ENCODE assay signal across 15 cellular contexts in the genomic region with DNA sequence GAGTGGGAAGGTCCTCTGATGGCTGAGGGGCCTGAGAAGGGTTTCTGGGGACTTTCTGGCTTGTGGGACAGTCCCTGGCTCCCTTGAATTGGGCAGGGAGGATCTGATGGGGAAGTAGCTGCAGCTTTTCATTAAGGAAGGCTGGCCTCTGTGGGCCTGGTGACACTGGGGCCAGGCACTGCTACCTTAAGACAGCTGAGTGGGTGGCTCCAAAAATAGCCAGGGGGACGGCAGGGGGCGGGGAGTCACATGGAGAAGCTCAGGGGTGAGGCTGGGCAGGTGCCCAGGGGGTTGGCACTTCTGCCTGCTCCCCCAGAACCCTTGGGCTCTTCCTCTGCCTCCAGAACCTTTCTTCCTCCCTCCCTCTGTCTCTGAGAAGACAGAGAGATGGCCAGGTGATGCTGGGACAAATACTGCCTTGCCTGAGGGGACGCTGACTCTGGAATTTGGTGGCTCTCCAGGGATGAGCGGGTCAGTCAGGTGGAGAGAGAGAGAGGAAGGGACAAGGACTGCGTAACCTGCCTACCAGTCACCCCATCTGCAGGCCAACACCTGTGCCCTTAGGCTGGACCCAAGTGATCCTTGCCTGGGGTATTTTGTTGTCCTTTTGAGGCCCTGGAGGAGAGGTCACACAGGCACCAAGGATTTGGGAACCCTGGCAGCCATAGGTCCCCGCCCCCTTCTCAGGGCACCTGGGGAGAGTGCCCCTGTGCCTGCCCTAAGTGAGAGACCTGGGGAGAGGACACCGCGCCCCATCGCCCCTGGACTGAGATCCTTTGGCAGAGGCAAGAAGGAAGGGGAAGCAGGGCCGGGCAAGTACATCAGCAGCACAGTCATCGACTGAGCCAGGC. TPM values are rescaled to one million over a fixed set of nuclear protein-coding genes. Genes with fewer than 3 reads are reported as not detected.
DNase-seq lines count a peak whose midpoint lies in the region; ATAC-seq, FAIRE-seq and TF ChIP-seq lines count a peak whose summit lies in the region.
"Had no signal": no experiment of that assay in that cellular context is flagged by ENCODE, and none has a peak within 500 bp of the region (broad histone marks: within the 10 kb centered on the region; RNA-seq: fewer than 3 reads in every experiment).

No MANE protein-coding gene starts in this region.

- no peak for TF ChIP-seq EP300 in H1 (IDR thresholded peaks at IDR 0.05; ENCODE audit: borderline replicate concordance in 1 of 2, low read depth in 2 of 2, low read length in 2 of 2)

- no peak overlapping the region for H3K4me3 ChIP-seq in IMR-90 (ENCODE audit: insufficient read depth, low read depth, low read length)
- H3K4me3 ChIP-seq in H1 (ENCODE audit: extremely low read depth in 1 of 4, insufficient read depth in 2 of 4, low read depth in 3 of 4, low read length in 4 of 4): no peak overlapping the region
- no peak overlapping the region for H3K4me3 ChIP-seq in spleen
- H3K4me3 ChIP-seq in endodermal cell (ENCODE audit: low read length): no peak overlapping the region
- H3K4me3 ChIP-seq: skin epidermis had no signal

- H3K4me3 Mint-ChIP-seq in endodermal cell: no peak overlapping the region

- H4K5ac ChIP-seq in IMR-90 (ENCODE audit: low read depth, low read length) (no peak overlapping the region), H1 (ENCODE audit: insufficient read length, low read depth, low read length) (no peak overlapping the region)

- H2BK15ac ChIP-seq in IMR-90 (ENCODE audit: low read depth, low read length) (no peak overlapping the region; the same call in 2 of the 3 replicates), H1 (ENCODE audit: low read length) (no peak overlapping the region; the same call in 1 of the 2 replicates)

- H3K4me1 ChIP-seq in IMR-90 (ENCODE audit: control insufficient read depth, insufficient read depth, low read length) (peaks cover 5% of the 10 kb centered on the region; the same call in 1 of the 2 replicates), H1 (replicated peaks in 1 of 4; ENCODE audit: control insufficient read depth in 3 of 4, insufficient read depth in 4 of 4, low read length in 3 of 4) (peaks cover 0 to 14% (median 12%) of the 10 kb centered on the region in 4 experiments; a peak in 5 of 7 replicates), spleen (peaks cover 4 to 52% (median 39%) of the 10 kb centered on the region in 6 donors), endodermal cell (ENCODE audit: control insufficient read depth, insufficient read depth, low read length) (no peaks in the 10 kb centered on the region)

- no peak overlapping the region for H3K4ac ChIP-seq in IMR-90 (ENCODE audit: low read depth, low read length)
- H3K4ac ChIP-seq in H1 (replicated peaks; ENCODE audit: insufficient read length, low read depth, low read length): no peak overlapping the region

- no peak overlapping the region for H3K23ac ChIP-seq in IMR-90 (ENCODE audit: low read depth, low read length)
- H3K23ac ChIP-seq in H1 (ENCODE audit: insufficient read length): no peak overlapping the region

- no peak overlapping the region for H3K9ac ChIP-seq in IMR-90 (ENCODE audit: low read depth, low read length)
- H3K9ac ChIP-seq in H1 (replicated peaks in 1 of 4; ENCODE audit: extremely low read depth in 1 of 4, low read depth in 3 of 4, low read length in 3 of 4): no peak overlapping the region
- H3K9ac ChIP-seq in endodermal cell (ENCODE audit: extremely low read depth, low read length, poor library complexity, severe bottlenecking): no peak overlapping the region

- H2BK120ac ChIP-seq in IMR-90 (ENCODE audit: low read depth, low read length) (no peak overlapping the region), H1 (replicated peaks; ENCODE audit: low read depth, low read length) (no peak overlapping the region)

- no CpG with 5 or more reads among the region's 11 CpGs for WGBS in IMR-90 (ENCODE audit: extremely low coverage in 2 of 2, insufficient read length in 1 of 2), 2 experiments
- WGBS in H1 (ENCODE audit: extremely low coverage in 1 of 2, insufficient coverage in 1 of 2, insufficient read length in 1 of 2, insufficient replicate concordance in 2 of 2, low coverage in 1 of 2, low lambda C conversion rate in 2 of 2, missing lambda C conversion rate in 1 of 2), 2 experiments: 90% methylated on average over 9 of the region's 11 CpGs; no CpG with 5 or more reads in 1 of the 2 experiments
- WGBS in spleen, 5 donors: 69 to 77% (median 72%) methylated on average over 10 to 11 of the region's 11 CpGs
- 89 to 91% methylated on average over 7 to 11 of the region's 11 CpGs for WGBS in endodermal cell (ENCODE audit: insufficient coverage in 1 of 2, insufficient read length in 1 of 2), 2 experiments

- H3K36me3 Mint-ChIP-seq in endodermal cell (ENCODE audit: low read depth): no peaks in the 10 kb centered on the region

- no peak overlapping the region for H4K91ac ChIP-seq in IMR-90 (ENCODE audit: insufficient read depth, low read depth, low read length)
- no peak overlapping the region for H4K91ac ChIP-seq in H1 (replicated peaks; ENCODE audit: insufficient read length, low read length)

- intact Hi-C loops in IMR-90 (cut with micrococcal nuclease) (no loop called here), spleen (cut with DNase I; ENCODE audit: low total_unique reads) (no loop called here)

- H2AK9ac ChIP-seq in IMR-90 (replicated peaks; ENCODE audit: low read depth, low read length, poor library complexity): peak overlapping the region; percentile 72

- POLR2A ChIA-PET in IMR-90 (lab: Charles Lee; ENCODE audit: unreplicated experiment) (no interaction called here), H1 (lab: Charles Lee; ENCODE audit: partially characterized antibody) (interaction anchor here (0.7 to 1.1 kb wide), 3 partner anchors 13 to 36 kb away, joined by 3 to 4 read pairs (median 3); no protein-coding TSS in a partner anchor)

- H3K56ac ChIP-seq in IMR-90 (ENCODE audit: extremely low read depth, insufficient read depth, low read length) (no peak overlapping the region), H1 (replicated peaks; ENCODE audit: insufficient read length, low read depth, low read length) (no peak overlapping the region)

- H3K9me1 ChIP-seq in IMR-90 (ENCODE audit: insufficient read depth, low read length): no peaks in the 10 kb centered on the region

- no peaks in the 10 kb centered on the region for H4K20me1 ChIP-seq in IMR-90 (ENCODE audit: insufficient read depth, low read length)
- H4K20me1 ChIP-seq in H1 (replicated peaks in 1 of 2; ENCODE audit: control insufficient read depth in 1 of 2, insufficient read depth in 2 of 2, low read length in 2 of 2): no peaks in the 10 kb centered on the region

- dilution Hi-C loops in IMR-90 (cut with HindIII; ENCODE audit: low sequenced_read_pairs, unreplicated experiment): no loop called here

- no peaks in the 10 kb centered on the region for H3K79me2 ChIP-seq in H1 (ENCODE audit: control insufficient read depth in 1 of 2, insufficient read depth in 2 of 2, low read length in 2 of 2)

- peak overlapping the region; percentile 87; the same call in 1 of the 2 replicates for H2BK12ac ChIP-seq in H1 (ENCODE audit: low read depth, low read length)

- H3K9me3 ChIP-seq in IMR-90 (ENCODE audit: control insufficient read depth, insufficient read depth, low read length) (no peaks in the 10 kb centered on the region), H1 (ENCODE audit: insufficient read depth in 2 of 2, low read depth in 1 of 2, low read length in 1 of 2) (no peaks in the 10 kb centered on the region), spleen (no peaks in the 10 kb centered on the region), endodermal cell (ENCODE audit: control insufficient read depth, low read length) (no peaks in the 10 kb centered on the region)

- H3K79me1 ChIP-seq in IMR-90 (ENCODE audit: low read depth in 1 of 2, low read length in 2 of 2) (peaks cover 0 to 5% of the 10 kb centered on the region in 2 experiments; a peak in 1 of 4 replicates), H1 (ENCODE audit: low read depth, low read length) (no peaks in the 10 kb centered on the region)

- H4K8ac ChIP-seq in IMR-90 (ENCODE audit: low read depth in 2 of 2, low read length in 2 of 2) (no peak overlapping the region), H1 (ENCODE audit: extremely low read depth, insufficient read depth, low read length) (peak overlapping the region; percentile 71; the same call in 1 of the 2 replicates)

- peaks cover 12% of the 10 kb centered on the region for H3K23me2 ChIP-seq in H1 (ENCODE audit: low read depth, low read length)

- no peak for ATAC-seq in IMR-90 (ENCODE audit: low read depth)
- ATAC-seq: left colon had no signal

- peaks cover 26% of the 10 kb centered on the region for H3K27me3 Mint-ChIP-seq in endodermal cell (ENCODE audit: insufficient read depth)

- H3K36me3 ChIP-seq in IMR-90 (ENCODE audit: control insufficient read depth, insufficient read depth, low read length) (no peaks in the 10 kb centered on the region), H1 (ENCODE audit: control insufficient read depth in 2 of 4, insufficient read depth in 4 of 4, low read length in 3 of 4) (no peaks in the 10 kb centered on the region), spleen (no peaks in the 10 kb centered on the region), endodermal cell (ENCODE audit: control insufficient read depth, insufficient read depth, low read length) (no peaks in the 10 kb centered on the region)

- H2BK20ac ChIP-seq in IMR-90 (ENCODE audit: low read depth, low read length): 0 out of 2 replicates have a peak overlapping the region, but pooled peaks have one; percentile 10
- peak overlapping the region; percentile 27; the same call in 1 of the 2 replicates for H2BK20ac ChIP-seq in H1 (ENCODE audit: low read length)

- FAIRE-seq in H1 (lab: Jason Lieb, UNC): no peak
- FAIRE-seq: bronchial epithelial cell had no signal

- H3K27ac ChIP-seq in IMR-90 (ENCODE audit: insufficient read depth, low read length): no peak overlapping the region
- no peak overlapping the region for H3K27ac ChIP-seq in H1 (ENCODE audit: low read depth, low read length)
- peak overlapping the region in 2 of 8 donors; percentile 3 to 53 for H3K27ac ChIP-seq in spleen
- no peak overlapping the region for H3K27ac ChIP-seq in endodermal cell (ENCODE audit: low read depth, low read length)
- H3K27ac ChIP-seq: skin epidermis had no signal

- no peak overlapping the region for H3K18ac ChIP-seq in IMR-90 (ENCODE audit: low read depth, low read length)
- H3K18ac ChIP-seq in H1 (ENCODE audit: extremely low read depth, low read length): no peak overlapping the region

- peak overlapping the region; percentile 34; the same call in 1 of the 2 replicates for H2AK5ac ChIP-seq in IMR-90 (ENCODE audit: low read depth, low read length)
- H2AK5ac ChIP-seq in H1 (ENCODE audit: low read depth, low read length): no peak overlapping the region

- no peak for TF ChIP-seq POLR2A in IMR-90 (IDR thresholded peaks at IDR 0.05; ENCODE audit: low read depth, low read length)
- TF ChIP-seq POLR2A in H1 (IDR thresholded peaks at IDR 0.05; ENCODE audit: control extremely low read depth in 1 of 2, low read depth in 2 of 2, low read length in 2 of 2): no peak
- no peak for TF ChIP-seq POLR2A in spleen (IDR thresholded peaks at IDR 0.05)

- H3K4me2 ChIP-seq in IMR-90 (ENCODE audit: low read depth, low read length) (no peak overlapping the region), H1 (ENCODE audit: insufficient read depth in 1 of 2, low read depth in 2 of 2, low read length in 2 of 2) (no peak overlapping the region)

- no peak for TF ChIP-seq RAD21 in IMR-90 (IDR thresholded peaks at IDR 0.05; ENCODE audit: low read length)
- no peak for TF ChIP-seq RAD21 in H1 (IDR thresholded peaks at IDR 0.05 in 1 of 2, conservative IDR thresholded peaks at IDR 0.05 in 1 of 2; ENCODE audit: low read depth in 2 of 2, low read length in 2 of 2)

- H3K14ac ChIP-seq in IMR-90 (replicated peaks; ENCODE audit: low read depth, low read length) (no peak overlapping the region), H1 (ENCODE audit: insufficient read length) (no peak overlapping the region)

- H3K9me3 Mint-ChIP-seq in endodermal cell: no peaks in the 10 kb centered on the region

- DNase-seq in NOMO-1 (lab: John Stamatoyannopoulos, UW; ENCODE audit: unreplicated experiment in 2 of 2) (peak; percentile 17 to 24), NOMO-1 treated with dmso at 0.1 percent for 144 hours (lab: John Stamatoyannopoulos, UW; ENCODE audit: unreplicated experiment) (no peak), IMR-90 (no peak), H1 (ENCODE audit: low read depth in 1 of 2, low spot score in 2 of 2) (no peak), spleen (peak; percentile 85), endodermal cell (no peak), amniotic stem cell (lab: John Stamatoyannopoulos, UW) (no peak), SK-N-DZ (ENCODE audit: low spot score) (no peak)
- DNase-seq: 8988T, left colon, NCI-H1105 treated with DMSO at 0.1 percent for 48 hours, NCI-H524 treated with DMSO at 0.1 percent for 48 hours, SHP77 treated with DMSO at 0.1 percent for 48 hours had no signal

- no peak overlapping the region for H3K27ac Mint-ChIP-seq in endodermal cell

- in situ Hi-C loops in IMR-90 (cut with MboI; ENCODE audit: low sequenced_read_pairs): no loop called here

- BruUV-seq in IMR-90 (replicated peaks; lab: Mats Ljungman, UMichigan): no TSS peak

- peaks cover 9% of the 10 kb centered on the region for H3K4me1 Mint-ChIP-seq in endodermal cell

- H2BK5ac ChIP-seq in IMR-90 (ENCODE audit: low read depth, low read length, poor library complexity, severe bottlenecking) (no peak overlapping the region), H1 (ENCODE audit: low read depth, low read length) (no peak overlapping the region)

- TF ChIP-seq CTCF in IMR-90 (conservative IDR thresholded peaks at IDR 0.05; ENCODE audit: low read depth, low read length): no peak
- no peak for TF ChIP-seq CTCF in H1 (IDR thresholded peaks at IDR 0.05; ENCODE audit: control extremely low read depth in 1 of 3, insufficient read depth in 1 of 3, low read depth in 1 of 3, low read length in 3 of 3)
- TF ChIP-seq CTCF in spleen (IDR thresholded peaks at IDR 0.05 in 8 of 11, conservative IDR thresholded peaks at IDR 0.05 in 3 of 11): no peak
- no peak for TF ChIP-seq CTCF in endodermal cell (conservative IDR thresholded peaks at IDR 0.05)

- CTCF ChIA-PET in IMR-90 (lab: Yijun Ruan, JAX): no interaction called here
- CTCF ChIA-PET in H1 (lab: Charles Lee; ENCODE audit: partially characterized antibody): interaction anchor here (0.6 to 17.0 kb wide), 13 partner anchors 9 to 166 kb away, joined by 3 to 299 read pairs (median 4); partner anchors contain the start of gene COL1A1

- H3K27me3 ChIP-seq in IMR-90 (ENCODE audit: control insufficient read depth, insufficient read depth, low read length) (no peaks in the 10 kb centered on the region), H1 (replicated peaks in 1 of 4; ENCODE audit: control insufficient read depth in 3 of 4, extremely low read depth in 1 of 4, insufficient read depth in 3 of 4, low read length in 3 of 4) (peaks cover 0 to 6% (median 0%) of the 10 kb centered on the region in 4 experiments; a peak in 2 of 7 replicates), spleen (replicated peaks in 1 of 7) (peaks cover 0 to 9% (median 0%) of the 10 kb centered on the region in 7 donors), endodermal cell (ENCODE audit: control insufficient read depth, insufficient read depth, low read length, poor library complexity, severe bottlenecking) (no peaks in the 10 kb centered on the region)

- no peak overlapping the region for H2AFZ ChIP-seq in IMR-90 (replicated peaks; ENCODE audit: low read length, poor library complexity)
- no peak overlapping the region for H2AFZ ChIP-seq in H1 (ENCODE audit: low read length)

RNA-seq across cellular contexts. Expression of gene SGCA, which starts 1.7 kb away (rescaled TPM):
- total RNA-seq in IMR-90 (2012; rRNA removed) (not detected in 2 replicates), spleen (1 to 10 TPM in 6 of 7 donors, not detected in 1; 1.2 to 4.7 (median 2.7) TPM), endodermal cell (1 to 10 TPM in 1 of 2 donors, under 1 TPM in 1; 0.51 to 2.6 TPM)
- polyA plus RNA-seq in IMR-90 (2012; rRNA removed) (0.19 and 0.55 TPM in 2 replicates), H1 (2011; rRNA removed) (0.12 and 0.36 TPM in 2 replicates), spleen (1 to 10 TPM; 3.7 to 5.9 (median 5.7) TPM)
- 0.36 and 0.43 TPM in 2 replicates for polyA plus RNA-seq in IMR-90 (2012; cell fraction: cytosol; rRNA removed)
- 0.34 TPM in 1 of 2 replicates, not detected in the other for polyA plus RNA-seq in IMR-90 (2012; cell fraction: nucleus; rRNA removed; ENCODE audit: low replicate concordance)
- total RNA-seq in H1 (2021; fragmentation: NEBNext Ultra II Directional; extraction: Animal tissue kit (Norgen Biotek cat#: 25700)): not detected in 2 replicates
- 0.18 TPM for polyA plus RNA-seq in H1 (2011; cell fraction: cytosol; rRNA removed)
- 0.27 TPM for polyA plus RNA-seq in H1 (2011; cell fraction: nucleus; rRNA removed)
- 0.31 to 0.65 TPM in 2 of 4 replicates, not detected in the others for polyA plus RNA-seq in H1 (2012, experiment 1 of 2)
- 0.43 TPM for polyA plus RNA-seq in H1 (2012, experiment 2 of 2)
- 0.36 TPM for polyA plus RNA-seq in H1 (2013, experiment 1 of 2)
- 0.33 TPM for polyA plus RNA-seq in H1 (2013, experiment 2 of 2)
- not detected in 2 replicates for polyA minus RNA-seq in H1 (2011; rRNA and poly(A)+ RNA removed)
- not detected for polyA minus RNA-seq in H1 (2011; cell fraction: cytosol; rRNA and poly(A)+ RNA removed)
- polyA minus RNA-seq in H1 (2011; cell fraction: nucleus; rRNA and poly(A)+ RNA removed): not detected
- polyA plus RNA-seq in endodermal cell (2013, experiment 1 of 2): 0.75 TPM
- polyA plus RNA-seq in endodermal cell (2013, experiment 2 of 2): 0.46 TPM
- polyA plus RNA-seq in SK-N-DZ (2014; cell fraction: cytosol; rRNA removed): 5.8 and 7.2 TPM in 2 replicates
- polyA plus RNA-seq in SK-N-DZ (2014; cell fraction: nucleus; rRNA removed): 2.3 and 5.0 TPM in 2 replicates
- total RNA-seq: bronchial epithelial cell had no signal

RNA-seq across cellular contexts. Expression of gene PPP1R9B, which starts 13.6 kb away (rescaled TPM):
- total RNA-seq in IMR-90 (2012; rRNA removed) (28.0 and 38.6 TPM in 2 replicates), spleen (100 to 1,000 TPM in 4 of 7 donors, 10 to 100 TPM in 3; 54.1 to 136 (median 112) TPM), endodermal cell (10 to 100 TPM; 24.1 to 34.6 TPM)
- polyA plus RNA-seq in IMR-90 (2012; rRNA removed) (23.0 and 25.8 TPM in 2 replicates), H1 (2011; rRNA removed) (5.2 and 6.1 TPM in 2 replicates), spleen (100 to 1,000 TPM in 1 of 3 donors, 10 to 100 TPM in 2; 30.0 to 105 (median 40.9) TPM)
- polyA plus RNA-seq in IMR-90 (2012; cell fraction: cytosol; rRNA removed): 16.2 and 19.3 TPM in 2 replicates
- polyA plus RNA-seq in IMR-90 (2012; cell fraction: nucleus; rRNA removed; ENCODE audit: low replicate concordance): 42.2 and 55.1 TPM in 2 replicates
- 13.1 and 14.1 TPM in 2 replicates for total RNA-seq in H1 (2021; fragmentation: NEBNext Ultra II Directional; extraction: Animal tissue kit (Norgen Biotek cat#: 25700))
- 6.2 TPM for polyA plus RNA-seq in H1 (2011; cell fraction: cytosol; rRNA removed)
- polyA plus RNA-seq in H1 (2011; cell fraction: nucleus; rRNA removed): 11.6 TPM
- polyA plus RNA-seq in H1 (2012, experiment 1 of 2): 13.3 to 16.7 TPM (median 15.0 TPM) in 4 replicates
- polyA plus RNA-seq in H1 (2012, experiment 2 of 2): 9.9 TPM
- polyA plus RNA-seq in H1 (2013, experiment 1 of 2): 6.4 TPM
- 6.6 TPM for polyA plus RNA-seq in H1 (2013, experiment 2 of 2)
- 3.9 and 6.5 TPM in 2 replicates for polyA minus RNA-seq in H1 (2011; rRNA and poly(A)+ RNA removed)
- polyA minus RNA-seq in H1 (2011; cell fraction: cytosol; rRNA and poly(A)+ RNA removed): 7.4 TPM
- 6.0 TPM for polyA minus RNA-seq in H1 (2011; cell fraction: nucleus; rRNA and poly(A)+ RNA removed)
- polyA plus RNA-seq in endodermal cell (2013, experiment 1 of 2): 27.5 TPM
- polyA plus RNA-seq in endodermal cell (2013, experiment 2 of 2): 28.4 TPM
- 13.1 and 25.6 TPM in 2 replicates for polyA plus RNA-seq in SK-N-DZ (2014; cell fraction: cytosol; rRNA removed)
- polyA plus RNA-seq in SK-N-DZ (2014; cell fraction: nucleus; rRNA removed): 37.4 and 48.4 TPM in 2 replicates

RNA-seq across cellular contexts. Expression of gene SAMD14, which starts 34.1 kb away (rescaled TPM):
- total RNA-seq in IMR-90 (2012; rRNA removed) (1.4 TPM in 2 replicates), spleen (1 to 10 TPM; 1.2 to 7.5 (median 4.1) TPM), endodermal cell (10 to 100 TPM in 1 of 2 donors, 1 to 10 TPM in 1; 9.5 to 23.2 TPM)
- polyA plus RNA-seq in IMR-90 (2012; rRNA removed) (6.2 and 6.7 TPM in 2 replicates), H1 (2011; rRNA removed) (5.2 and 5.7 TPM in 2 replicates), spleen (1 to 10 TPM; 1.1 to 1.9 (median 1.1) TPM)
- polyA plus RNA-seq in IMR-90 (2012; cell fraction: cytosol; rRNA removed): 2.7 and 5.4 TPM in 2 replicates
- 20.9 and 34.4 TPM in 2 replicates for polyA plus RNA-seq in IMR-90 (2012; cell fraction: nucleus; rRNA removed; ENCODE audit: low replicate concordance)
- total RNA-seq in H1 (2021; fragmentation: NEBNext Ultra II Directional; extraction: Animal tissue kit (Norgen Biotek cat#: 25700)): 5.8 and 5.9 TPM in 2 replicates
- polyA plus RNA-seq in H1 (2011; cell fraction: cytosol; rRNA removed): 3.9 TPM
- 12.4 TPM for polyA plus RNA-seq in H1 (2011; cell fraction: nucleus; rRNA removed)
- 6.3 to 11.5 TPM (median 8.1 TPM) in 4 replicates for polyA plus RNA-seq in H1 (2012, experiment 1 of 2)
- 3.9 TPM for polyA plus RNA-seq in H1 (2012, experiment 2 of 2)
- 3.4 TPM for polyA plus RNA-seq in H1 (2013, experiment 1 of 2)
- polyA plus RNA-seq in H1 (2013, experiment 2 of 2): 3.4 TPM
- polyA minus RNA-seq in H1 (2011; rRNA and poly(A)+ RNA removed): 2.6 and 3.1 TPM in 2 replicates
- 2.9 TPM for polyA minus RNA-seq in H1 (2011; cell fraction: cytosol; rRNA and poly(A)+ RNA removed)
- 4.2 TPM for polyA minus RNA-seq in H1 (2011; cell fraction: nucleus; rRNA and poly(A)+ RNA removed)
- polyA plus RNA-seq in endodermal cell (2013, experiment 1 of 2): 28.9 TPM
- 28.6 TPM for polyA plus RNA-seq in endodermal cell (2013, experiment 2 of 2)
- polyA plus RNA-seq in SK-N-DZ (2014; cell fraction: cytosol; rRNA removed): 24.3 and 33.6 TPM in 2 replicates
- 64.8 and 91.0 TPM in 2 replicates for polyA plus RNA-seq in SK-N-DZ (2014; cell fraction: nucleus; rRNA removed)

RNA-seq across cellular contexts. Expression of gene COL1A1, which starts 37.4 kb away (rescaled TPM):
- total RNA-seq in IMR-90 (2012; rRNA removed) (1,825 and 2,180 TPM in 2 replicates), spleen (100 to 1,000 TPM in 2 of 7 donors, 10 to 100 TPM in 4, 1 to 10 TPM in 1; 7.4 to 458 (median 65.4) TPM), endodermal cell (10 to 100 TPM; 62.2 to 85.6 TPM)
- polyA plus RNA-seq in IMR-90 (2012; rRNA removed) (4,117 and 4,350 TPM in 2 replicates), H1 (2011; rRNA removed) (14.1 and 27.3 TPM in 2 replicates), spleen (10 to 100 TPM in 2 of 3 donors, 1 to 10 TPM in 1; 7.1 to 24.0 (median 11.3) TPM)
- polyA plus RNA-seq in IMR-90 (2012; cell fraction: cytosol; rRNA removed): 6,648 and 7,973 TPM in 2 replicates
- polyA plus RNA-seq in IMR-90 (2012; cell fraction: nucleus; rRNA removed; ENCODE audit: low replicate concordance): 7,018 and 18,611 TPM in 2 replicates
- total RNA-seq in H1 (2021; fragmentation: NEBNext Ultra II Directional; extraction: Animal tissue kit (Norgen Biotek cat#: 25700)): 80.4 and 88.1 TPM in 2 replicates
- 9.3 TPM for polyA plus RNA-seq in H1 (2011; cell fraction: cytosol; rRNA removed)
- polyA plus RNA-seq in H1 (2011; cell fraction: nucleus; rRNA removed): 112 TPM
- polyA plus RNA-seq in H1 (2012, experiment 1 of 2): 59.0 to 109 TPM (median 93.2 TPM) in 4 replicates
- polyA plus RNA-seq in H1 (2012, experiment 2 of 2): 56.3 TPM
- polyA plus RNA-seq in H1 (2013, experiment 1 of 2): 109 TPM
- 85.3 TPM for polyA plus RNA-seq in H1 (2013, experiment 2 of 2)
- 50.2 and 51.4 TPM in 2 replicates for polyA minus RNA-seq in H1 (2011; rRNA and poly(A)+ RNA removed)
- 33.6 TPM for polyA minus RNA-seq in H1 (2011; cell fraction: cytosol; rRNA and poly(A)+ RNA removed)
- 122 TPM for polyA minus RNA-seq in H1 (2011; cell fraction: nucleus; rRNA and poly(A)+ RNA removed)
- 115 TPM for polyA plus RNA-seq in endodermal cell (2013, experiment 1 of 2)
- 126 TPM for polyA plus RNA-seq in endodermal cell (2013, experiment 2 of 2)
- 1.2 and 1.4 TPM in 2 replicates for polyA plus RNA-seq in SK-N-DZ (2014; cell fraction: cytosol; rRNA removed)
- polyA plus RNA-seq in SK-N-DZ (2014; cell fraction: nucleus; rRNA removed): 0.64 and 7.9 TPM in 2 replicates

Comparison
In these comparisons a context has a peak if more than half of its experiments do, and no peak if none do; other contexts are left out.
1. DNase-seq: peak in NOMO-1 (2 of 2) and spleen (single experiment); none in NOMO-1 treated with dmso at 0.1 percent for 144 hours (single experiment), IMR-90 (single experiment), H1 (0 of 2), endodermal cell (single experiment), amniotic stem cell (single experiment) and SK-N-DZ (single experiment).